In genomic region chrX:6129195-6129594, GRCh38 we compare ENCODE assay signal across 20 cellular contexts.
"Had no signal": no experiment of that assay in that cellular context is flagged by ENCODE, and none has a peak within 500 bp of the region (broad histone marks: within the 10 kb centered on the region; RNA-seq: fewer than 3 reads in every experiment).

No MANE protein-coding gene starts in this region.

- H3K4me3 ChIP-seq: MG63 had no signal

- ATAC-seq: Panc1, PC-3, SK-N-SH treated with all-trans-retinoic acid at 6 μM for 48 hours had no signal

- H3K36me3 ChIP-seq: MG63 had no signal

- DNase-seq: KBM-7; MG63; NCI-H1105; NCI-H1417; NCI-H1436 treated with DMSO at 0.1 percent for 48 hours; NCI-H1694; NCI-H187 treated with DMSO at 0.1 percent for 48 hours; NCI-H2029 treated with DMSO at 0.1 percent for 48 hours; NCI-H2107; NCI-H2171 treated with DMSO at 0.1 percent for 48 hours; NCI-H345; NCI-H524; NCI-H526 treated with DMSO at 0.1 percent for 48 hours; NCI-H774; NK-92 treated with Interleukin-12 subunit alpha and Interleukin-12 subunit beta, amount 100 ng/mL, for 24 hours; PC-3; SHP77 had no signal

- H3K9me3 ChIP-seq: MG63 had no signal

- H3K27ac ChIP-seq: RWPE1 had no signal

- H3K27me3 ChIP-seq: MG63 had no signal
